In genomic region chr13:74305876-74306275, GRCh38 we compare ENCODE assay signal across 18 cellular contexts.
A peak's percentile ranks its signal among the peaks of the same experiment; 100 is the strongest.
DNase-seq lines count a peak whose midpoint lies in the region; ATAC-seq and TF ChIP-seq lines count a peak whose summit lies in the region.
"Had no signal": no experiment of that assay in that cellular context is flagged by ENCODE, and none has a peak within 500 bp of the region (broad histone marks: within the 10 kb centered on the region; RNA-seq: fewer than 3 reads in every experiment).

No MANE protein-coding gene starts in this region.

- H3F3A ChIP-seq in GM23338 (replicated peaks; ENCODE audit: low read depth), result no peaks in the 10 kb centered on the region

- peaks cover 14% of the 10 kb centered on the region for H3K4me1 ChIP-seq in GM23338 (ENCODE audit: insufficient read depth)
- H3K4me1 ChIP-seq: prostate gland had no signal

- ATAC-seq in GM23338 (peak; percentile 89), HG03135 (IDR thresholded peaks at IDR 0.05; ENCODE audit: unreplicated experiment) (no peak)
- ATAC-seq: stimulated activated memory B cell treated with anti-CD40 and anti-IgM and Interleukin-4, amounts not matched to agents 10 μg/mL and 1 μg/mL and 100 μg/mL, for 72 hours had no signal

- 0 out of 3 replicates have a peak overlapping the region, but pooled peaks have one; percentile 29 for H3K4me3 Mint-ChIP-seq in GM23338
- H3K4me3 Mint-ChIP-seq: activated naive CD8-positive, alpha-beta T cell treated with anti-CD3 and anti-CD28 coated beads, Interleukin-2, amount 10 ng/mL, durations not matched to agents 7 days and 5 days; activated T-cell treated with anti-CD3 and anti-CD28 coated beads, Interleukin-2, amount 50 U/mL, for 24 hours; stimulated activated memory B cell treated with anti-CD40 and anti-IgM and Interleukin-4, amounts not matched to agents 10 μg/mL and 1 μg/mL and 100 μg/mL, for 72 hours had no signal

- H3K27ac Mint-ChIP-seq in GM23338, result peak overlapping the region; percentile 39; the same call in 1 of the 2 replicates
- H3K27ac Mint-ChIP-seq: activated naive CD8-positive, alpha-beta T cell treated with anti-CD3 and anti-CD28 coated beads, Interleukin-2, amount 10 ng/mL, durations not matched to agents 7 days and 5 days; activated T-cell treated with anti-CD3 and anti-CD28 coated beads, Interleukin-2, amount 50 U/mL, for 24 hours; stimulated activated memory B cell treated with anti-CD40 and anti-IgM and Interleukin-4, amounts not matched to agents 10 μg/mL and 1 μg/mL and 100 μg/mL, for 72 hours had no signal

- H3K4me2 ChIP-seq in GM23338, result no peak overlapping the region
- H3K4me2 ChIP-seq: KMS-11 had no signal

- H3K27me3 ChIP-seq in GM23338 (ENCODE audit: insufficient read depth) (no peaks in the 10 kb centered on the region), H7 (ENCODE audit: control insufficient read depth, insufficient read depth, low read length) (no peaks in the 10 kb centered on the region)
- H3K27me3 ChIP-seq: BE2C, transverse colon had no signal

- no peak overlapping the region for H3K4me3 ChIP-seq in GM23338
- H3K4me3 ChIP-seq in H7 (ENCODE audit: insufficient read depth, low read depth, low read length), result no peak overlapping the region
- H3K4me3 ChIP-seq: prostate gland, SK-N-MC, transverse colon had no signal

- in situ Hi-C loops in ACHN (cut with HindIII; ENCODE audit: low pct_ligation_motif_present, low pct_unique_long_range_greater_than_20kb, low sequenced_read_pairs), result no loop called here

- peak overlapping the region; percentile 38; the same call in 1 of the 2 replicates for H2AFZ ChIP-seq in GM23338

- H3K36me3 ChIP-seq in GM23338 (ENCODE audit: insufficient read depth) (no peaks in the 10 kb centered on the region), H7 (replicated peaks; ENCODE audit: control insufficient read depth, insufficient read depth, low read length) (no peaks in the 10 kb centered on the region)
- H3K36me3 ChIP-seq: BE2C, prostate gland, transverse colon had no signal

- no peaks in the 10 kb centered on the region for H3K9me2 ChIP-seq in GM23338 (ENCODE audit: insufficient read depth)

- H3K36me3 Mint-ChIP-seq in GM23338 (ENCODE audit: low read depth), result no peaks in the 10 kb centered on the region
- H3K36me3 Mint-ChIP-seq: activated naive CD8-positive, alpha-beta T cell treated with anti-CD3 and anti-CD28 coated beads, Interleukin-2, amount 10 ng/mL, durations not matched to agents 7 days and 5 days had no signal

- no peak for TF ChIP-seq CTCF in GM23338 (conservative IDR thresholded peaks at IDR 0.05; ENCODE audit: low read depth in 2 of 2)

- H3K79me2 ChIP-seq in GM23338 (replicated peaks; ENCODE audit: insufficient read depth), result no peaks in the 10 kb centered on the region

- peaks cover 32% of the 10 kb centered on the region for H3K4me1 Mint-ChIP-seq in GM23338
- H3K4me1 Mint-ChIP-seq: activated naive CD8-positive, alpha-beta T cell treated with anti-CD3 and anti-CD28 coated beads, Interleukin-2, amount 10 ng/mL, durations not matched to agents 7 days and 5 days; stimulated activated memory B cell treated with anti-CD40 and anti-IgM and Interleukin-4, amounts not matched to agents 10 μg/mL and 1 μg/mL and 100 μg/mL, for 72 hours had no signal

- no peaks in the 10 kb centered on the region for H4K20me1 ChIP-seq in GM23338 (replicated peaks; ENCODE audit: insufficient read depth)

- H3K27ac ChIP-seq in GM23338 (ENCODE audit: low read depth), result no peak overlapping the region
- H3K27ac ChIP-seq: KMS-11, prostate gland, SK-N-MC, transverse colon had no signal

- no peaks in the 10 kb centered on the region for H3K9me3 Mint-ChIP-seq in GM23338

- no peaks in the 10 kb centered on the region for H3K27me3 Mint-ChIP-seq in GM23338 (ENCODE audit: insufficient read depth, low read depth, poor library complexity)
- H3K27me3 Mint-ChIP-seq: activated naive CD8-positive, alpha-beta T cell treated with anti-CD3 and anti-CD28 coated beads, Interleukin-2, amount 10 ng/mL, durations not matched to agents 7 days and 5 days; activated T-cell treated with anti-CD3 and anti-CD28 coated beads, Interleukin-2, amount 50 U/mL, for 24 hours had no signal

- DNase-seq in GM23338 (ENCODE audit: low spot score) (peak; percentile 71), NCI-H2107 (lab: John Stamatoyannopoulos, UW) (peak; percentile 3), astrocyte of the hippocampus (ENCODE audit: low read depth, low spot score) (peak; percentile 23), iPS-NIHi7 (ENCODE audit: extremely low spot score) (peak; percentile 44), H7 (no peak), ACHN (no peak)
- DNase-seq in activated naive CD4-positive, alpha-beta T cell (lab: John Stamatoyannopoulos, UW), result no peak
- DNase-seq: activated naive CD8-positive, alpha-beta T cell treated with anti-CD3 and anti-CD28 coated beads, Interleukin-2, amount 10 ng/mL, durations not matched to agents 7 days and 5 days; activated T-cell treated with anti-CD3 and anti-CD28 coated beads, Interleukin-2, amount 50 U/mL, for 24 hours; BE2C; central memory CD4-positive, alpha-beta T cell; stimulated activated CD4-positive, alpha-beta T cell treated with anti-CD3 and anti-CD28 coated beads, Interleukin-12 subunit alpha, Interleukin-12 subunit beta, amount 100 ng/mL, for 4 hours; transverse colon had no signal

TF ChIP-seq in GM23338, 12 proteins besides CTCF, POLR2A, EP300 and RAD21 (continues in another document):
- no peak for TF ChIP-seq EZH2phosphoT487 (IDR thresholded peaks at IDR 0.05; ENCODE audit: unreplicated experiment)
- TF ChIP-seq, protein P1, sequence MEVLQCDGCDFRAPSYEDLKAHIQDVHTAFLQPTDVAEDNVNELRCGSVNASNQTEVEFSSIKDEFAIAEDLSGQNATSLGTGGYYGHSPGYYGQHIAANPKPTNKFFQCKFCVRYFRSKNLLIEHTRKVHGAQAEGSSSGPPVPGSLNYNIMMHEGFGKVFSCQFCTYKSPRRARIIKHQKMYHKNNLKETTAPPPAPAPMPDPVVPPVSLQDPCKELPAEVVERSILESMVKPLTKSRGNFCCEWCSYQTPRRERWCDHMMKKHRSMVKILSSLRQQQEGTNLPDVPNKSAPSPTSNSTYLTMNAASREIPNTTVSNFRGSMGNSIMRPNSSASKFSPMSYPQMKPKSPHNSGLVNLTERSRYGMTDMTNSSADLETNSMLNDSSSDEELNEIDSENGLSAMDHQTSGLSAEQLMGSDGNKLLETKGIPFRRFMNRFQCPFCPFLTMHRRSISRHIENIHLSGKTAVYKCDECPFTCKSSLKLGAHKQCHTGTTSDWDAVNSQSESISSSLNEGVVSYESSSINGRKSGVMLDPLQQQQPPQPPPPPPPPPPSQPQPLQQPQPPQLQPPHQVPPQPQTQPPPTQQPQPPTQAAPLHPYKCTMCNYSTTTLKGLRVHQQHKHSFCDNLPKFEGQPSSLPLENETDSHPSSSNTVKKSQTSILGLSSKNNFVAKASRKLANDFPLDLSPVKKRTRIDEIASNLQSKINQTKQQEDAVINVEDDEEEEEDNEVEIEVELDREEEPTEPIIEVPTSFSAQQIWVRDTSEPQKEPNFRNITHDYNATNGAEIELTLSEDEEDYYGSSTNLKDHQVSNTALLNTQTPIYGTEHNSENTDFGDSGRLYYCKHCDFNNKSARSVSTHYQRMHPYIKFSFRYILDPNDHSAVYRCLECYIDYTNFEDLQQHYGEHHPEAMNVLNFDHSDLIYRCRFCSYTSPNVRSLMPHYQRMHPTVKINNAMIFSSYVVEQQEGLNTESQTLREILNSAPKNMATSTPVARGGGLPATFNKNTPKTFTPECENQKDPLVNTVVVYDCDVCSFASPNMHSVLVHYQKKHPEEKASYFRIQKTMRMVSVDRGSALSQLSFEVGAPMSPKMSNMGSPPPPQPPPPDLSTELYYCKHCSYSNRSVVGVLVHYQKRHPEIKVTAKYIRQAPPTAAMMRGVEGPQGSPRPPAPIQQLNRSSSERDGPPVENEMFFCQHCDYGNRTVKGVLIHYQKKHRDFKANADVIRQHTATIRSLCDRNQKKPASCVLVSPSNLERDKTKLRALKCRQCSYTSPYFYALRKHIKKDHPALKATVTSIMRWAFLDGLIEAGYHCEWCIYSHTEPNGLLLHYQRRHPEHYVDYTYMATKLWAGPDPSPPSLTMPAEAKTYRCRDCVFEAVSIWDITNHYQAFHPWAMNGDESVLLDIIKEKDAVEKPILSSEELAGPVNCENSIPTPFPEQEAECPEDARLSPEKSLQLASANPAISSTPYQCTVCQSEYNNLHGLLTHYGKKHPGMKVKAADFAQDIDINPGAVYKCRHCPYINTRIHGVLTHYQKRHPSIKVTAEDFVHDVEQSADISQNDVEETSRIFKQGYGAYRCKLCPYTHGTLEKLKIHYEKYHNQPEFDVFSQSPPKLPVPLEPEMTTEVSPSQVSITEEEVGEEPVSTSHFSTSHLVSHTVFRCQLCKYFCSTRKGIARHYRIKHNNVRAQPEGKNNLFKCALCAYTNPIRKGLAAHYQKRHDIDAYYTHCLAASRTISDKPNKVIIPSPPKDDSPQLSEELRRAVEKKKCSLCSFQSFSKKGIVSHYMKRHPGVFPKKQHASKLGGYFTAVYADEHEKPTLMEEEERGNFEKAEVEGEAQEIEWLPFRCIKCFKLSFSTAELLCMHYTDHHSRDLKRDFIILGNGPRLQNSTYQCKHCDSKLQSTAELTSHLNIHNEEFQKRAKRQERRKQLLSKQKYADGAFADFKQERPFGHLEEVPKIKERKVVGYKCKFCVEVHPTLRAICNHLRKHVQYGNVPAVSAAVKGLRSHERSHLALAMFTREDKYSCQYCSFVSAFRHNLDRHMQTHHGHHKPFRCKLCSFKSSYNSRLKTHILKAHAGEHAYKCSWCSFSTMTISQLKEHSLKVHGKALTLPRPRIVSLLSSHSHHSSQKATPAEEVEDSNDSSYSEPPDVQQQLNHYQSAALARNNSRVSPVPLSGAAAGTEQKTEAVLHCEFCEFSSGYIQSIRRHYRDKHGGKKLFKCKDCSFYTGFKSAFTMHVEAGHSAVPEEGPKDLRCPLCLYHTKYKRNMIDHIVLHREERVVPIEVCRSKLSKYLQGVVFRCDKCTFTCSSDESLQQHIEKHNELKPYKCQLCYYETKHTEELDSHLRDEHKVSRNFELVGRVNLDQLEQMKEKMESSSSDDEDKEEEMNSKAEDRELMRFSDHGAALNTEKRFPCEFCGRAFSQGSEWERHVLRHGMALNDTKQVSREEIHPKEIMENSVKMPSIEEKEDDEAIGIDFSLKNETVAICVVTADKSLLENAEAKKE (CRISPR knock-in tag; IDR thresholded peaks at IDR 0.05), result no peak
- no peak for TF ChIP-seq CREB1 (CRISPR knock-in tag; IDR thresholded peaks at IDR 0.05; ENCODE audit: low read depth)
- no peak for TF ChIP-seq ZNF114 (CRISPR knock-in tag; IDR thresholded peaks at IDR 0.05)
- TF ChIP-seq STAT1 (IDR thresholded peaks at IDR 0.05; ENCODE audit: unreplicated experiment), result no peak
- no peak for TF ChIP-seq ETS1 (IDR thresholded peaks at IDR 0.05)

Comparison
In these comparisons a context has a peak if more than half of its experiments do, and no peak if none do; other contexts are left out.
1. DNase-seq: peak in GM23338 (single experiment), NCI-H2107 (single experiment), astrocyte of the hippocampus (single experiment) and iPS-NIHi7 (single experiment); none in H7 (single experiment), ACHN (single experiment) and activated naive CD4-positive, alpha-beta T cell (0 of 4).